In the genomic region with DNA sequence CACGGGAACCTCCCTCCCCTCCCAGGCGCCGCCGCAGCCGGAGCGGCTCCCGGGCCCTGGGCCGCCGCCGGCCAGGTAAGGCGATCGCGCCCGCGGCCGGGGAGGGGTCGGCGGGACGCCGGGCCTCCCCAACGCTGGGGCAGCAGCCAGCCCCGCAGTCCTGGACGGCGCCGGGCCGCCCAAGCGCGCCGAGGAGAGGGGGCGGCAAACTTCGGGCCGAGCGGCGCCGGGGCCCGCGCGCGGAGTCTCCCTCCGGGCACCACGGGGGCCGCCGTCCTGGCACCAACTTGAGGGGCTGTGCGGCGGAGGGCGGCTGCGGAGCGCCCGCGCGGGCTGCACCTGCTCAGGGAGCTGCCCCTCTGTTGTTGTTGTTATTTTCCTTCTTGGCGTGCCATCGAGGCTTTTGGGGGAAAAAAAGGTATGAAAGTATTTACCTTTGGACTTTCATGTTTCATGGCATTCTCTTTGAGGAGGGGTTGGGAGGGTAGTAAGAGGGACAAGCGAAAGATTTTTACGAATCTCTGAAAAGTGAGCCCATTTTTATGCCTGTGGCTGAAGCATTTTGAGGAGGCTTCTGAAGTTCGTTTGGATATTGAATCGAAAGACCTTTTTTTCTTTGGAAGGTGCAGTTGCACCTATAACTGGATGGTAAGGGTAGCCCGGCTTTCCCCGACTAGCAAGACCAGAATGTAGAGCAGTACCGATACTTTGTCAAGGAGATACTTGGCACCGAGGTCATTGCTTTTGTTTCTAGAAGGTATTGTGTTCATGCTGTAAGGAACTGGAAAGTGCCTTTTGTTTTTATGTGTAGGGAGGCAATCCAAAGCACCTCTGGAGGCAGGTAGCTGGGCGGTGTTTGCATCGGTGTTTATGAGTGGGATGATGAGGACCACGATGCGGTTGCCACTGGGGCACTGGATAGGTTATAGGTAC, we compare ENCODE assay signal across 8 cellular contexts.
A peak's percentile ranks its signal among the peaks of the same experiment; 100 is the strongest.
DNase-seq lines count a peak whose midpoint lies in the region; ATAC-seq and TF ChIP-seq lines count a peak whose summit lies in the region.

A gene with protein sequence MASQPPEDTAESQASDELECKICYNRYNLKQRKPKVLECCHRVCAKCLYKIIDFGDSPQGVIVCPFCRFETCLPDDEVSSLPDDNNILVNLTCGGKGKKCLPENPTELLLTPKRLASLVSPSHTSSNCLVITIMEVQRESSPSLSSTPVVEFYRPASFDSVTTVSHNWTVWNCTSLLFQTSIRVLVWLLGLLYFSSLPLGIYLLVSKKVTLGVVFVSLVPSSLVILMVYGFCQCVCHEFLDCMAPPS (plus strand): TSS at position 4 of the 933 bp plus-strand sequence. CDS start 52,168 bp downstream, outside the sequence.

- DNase-seq in activated CD4-positive, alpha-beta T cell treated with anti-CD3 and anti-CD28 coated beads for 4 hours, result peak; percentile 28 to 31
- no peak for DNase-seq in activated CD4-positive, alpha-beta T cell treated with anti-CD3 and anti-CD28 coated beads for 1 hour
- DNase-seq in NCI-H748 treated with DMSO at 0.1 percent for 48 hours (lab: John Stamatoyannopoulos, UW) (peak; percentile 76), astrocyte of the spinal cord (ENCODE audit: low read depth, low spot score) (no peak), iPS-NIHi11 (ENCODE audit: low spot score) (peak; percentile 92), hypothalamus (lab: John Stamatoyannopoulos, UW) (no peak)
- no peak for DNase-seq in stimulated activated effector memory CD8-positive, alpha-beta T cell treated with anti-CD3 and anti-CD28 coated beads, Interleukin-12 subunit alpha, Interleukin-12 subunit beta, amount 100 ng/mL, for 72 hours (ENCODE audit: low spot score in 2 of 2)

- H3K36me3 Mint-ChIP-seq in stimulated activated effector memory CD8-positive, alpha-beta T cell treated with anti-CD3 and anti-CD28 coated beads, Interleukin-12 subunit alpha, Interleukin-12 subunit beta, amount 100 ng/mL, for 72 hours, result no peaks in the 10 kb centered on the region

- H3K27ac Mint-ChIP-seq in stimulated activated effector memory CD8-positive, alpha-beta T cell treated with anti-CD3 and anti-CD28 coated beads, Interleukin-12 subunit alpha, Interleukin-12 subunit beta, amount 100 ng/mL, for 72 hours, result peak within 1 kb of the TSS; percentile 45

- TF ChIP-seq CTCF in astrocyte of the spinal cord (IDR thresholded peaks at IDR 0.05; ENCODE audit: low read depth, low read length), result no peak

- peaks cover 14% of the 10 kb centered on the region for H3K4me1 Mint-ChIP-seq in stimulated activated effector memory CD8-positive, alpha-beta T cell treated with anti-CD3 and anti-CD28 coated beads, Interleukin-12 subunit alpha, Interleukin-12 subunit beta, amount 100 ng/mL, for 72 hours

- no peaks in the 10 kb centered on the region for H3K9me3 Mint-ChIP-seq in stimulated activated effector memory CD8-positive, alpha-beta T cell treated with anti-CD3 and anti-CD28 coated beads, Interleukin-12 subunit alpha, Interleukin-12 subunit beta, amount 100 ng/mL, for 72 hours

- peak within 1 kb of the TSS; percentile 78 for H3K4me3 Mint-ChIP-seq in stimulated activated effector memory CD8-positive, alpha-beta T cell treated with anti-CD3 and anti-CD28 coated beads, Interleukin-12 subunit alpha, Interleukin-12 subunit beta, amount 100 ng/mL, for 72 hours

- H3K4me3 ChIP-seq in astrocyte of the spinal cord (ENCODE audit: low read depth, low read length), result peak within 1 kb of the TSS; percentile 56

- peak; percentile 80 for ATAC-seq in stimulated activated effector memory CD8-positive, alpha-beta T cell treated with anti-CD3 and anti-CD28 coated beads, Interleukin-12 subunit alpha, Interleukin-12 subunit beta, amount 100 ng/mL, for 72 hours
- ATAC-seq in HG02759 (IDR thresholded peaks at IDR 0.05; ENCODE audit: unreplicated experiment), result no peak

- in situ Hi-C loops in astrocyte of the spinal cord (cut with HindIII; ENCODE audit: low sequenced_read_pairs), result loop anchor here (25.0 kb wide), 1 partner anchor 112 kb away; no protein-coding TSS in a partner anchor

Comparison
In these comparisons a context has a peak if more than half of its experiments do, and no peak if none do; other contexts are left out.
1. DNase-seq: peak in activated CD4-positive, alpha-beta T cell treated with anti-CD3 and anti-CD28 coated beads for 4 hours (2 of 2), NCI-H748 treated with DMSO at 0.1 percent for 48 hours (single experiment) and iPS-NIHi11 (single experiment); none in activated CD4-positive, alpha-beta T cell treated with anti-CD3 and anti-CD28 coated beads for 1 hour (single experiment), astrocyte of the spinal cord (single experiment), stimulated activated effector memory CD8-positive, alpha-beta T cell treated with anti-CD3 and anti-CD28 coated beads, Interleukin-12 subunit alpha, Interleukin-12 subunit beta, amount 100 ng/mL, for 72 hours (0 of 2) and hypothalamus (0 of 51).